In genomic region chr1:200368556-200368955, GRCh38 we compare ENCODE assay signal across 21 cellular contexts. TPM values are rescaled to one million over a fixed set of nuclear protein-coding genes. Genes with fewer than 3 reads are reported as not detected.
A peak's percentile ranks its signal among the peaks of the same experiment; 100 is the strongest.
DNase-seq lines count a peak whose midpoint lies in the region; ATAC-seq, FAIRE-seq and TF ChIP-seq lines count a peak whose summit lies in the region.
"Had no signal": no experiment of that assay in that cellular context is flagged by ENCODE, and none has a peak within 500 bp of the region (broad histone marks: within the 10 kb centered on the region; RNA-seq: fewer than 3 reads in every experiment).

No MANE protein-coding gene starts in this region.

- H3K4me1 Mint-ChIP-seq in astrocyte (ENCODE audit: low read depth, unreplicated experiment) = peaks cover 67% of the 10 kb centered on the region
- H3K4me1 Mint-ChIP-seq: activated CD4-positive, alpha-beta T cell treated with anti-CD3 and anti-CD28 coated beads, Interleukin-2, amount 10 ng/mL, durations not matched to agents 24 days and 14 days; activated naive CD4-positive, alpha-beta T cell treated with anti-CD3 and anti-CD28 coated beads, Interleukin-2, amount 10 ng/mL, durations not matched to agents 7 days and 5 days; stimulated activated effector memory CD8-positive, alpha-beta T cell treated with anti-CD3 and anti-CD28 coated beads, Interleukin-12 subunit alpha, Interleukin-12 subunit beta, amount 100 ng/mL, for 72 hours had no signal

- H3K9me3 ChIP-seq in BLaER1 = no peaks in the 10 kb centered on the region
- H3K9me3 ChIP-seq in IMR-90 (ENCODE audit: control insufficient read depth, insufficient read depth, low read length) = no peaks in the 10 kb centered on the region
- no peaks in the 10 kb centered on the region for H3K9me3 ChIP-seq in astrocyte (ENCODE audit: insufficient read depth, low read depth, low read length)
- no peaks in the 10 kb centered on the region for H3K9me3 ChIP-seq in neutrophil
- H3K9me3 ChIP-seq: SJCRH30 had no signal

- peak overlapping the region; percentile 28 for H3K4me3 Mint-ChIP-seq in astrocyte (ENCODE audit: unreplicated experiment)
- H3K4me3 Mint-ChIP-seq: activated CD4-positive, alpha-beta T cell treated with anti-CD3 and anti-CD28 coated beads, Interleukin-2, amount 10 ng/mL, durations not matched to agents 24 days and 14 days; activated naive CD4-positive, alpha-beta T cell treated with anti-CD3 and anti-CD28 coated beads, Interleukin-2, amount 10 ng/mL, durations not matched to agents 7 days and 5 days; nephron progenitor cell; stimulated activated effector memory CD8-positive, alpha-beta T cell treated with anti-CD3 and anti-CD28 coated beads, Interleukin-12 subunit alpha, Interleukin-12 subunit beta, amount 100 ng/mL, for 72 hours; T-helper 1 cell treated with Interleukin-12 subunit alpha and Interleukin-12 subunit beta and Interleukin-4 antibody, amounts not matched to agents 30 μg/mL and 1 μg/mL, for 36 hours had no signal

- H3K4me1 ChIP-seq in BLaER1 (peaks cover 15% of the 10 kb centered on the region), IMR-90 (ENCODE audit: control insufficient read depth, insufficient read depth, low read length) (peaks cover 14% of the 10 kb centered on the region), astrocyte (ENCODE audit: insufficient read depth, low read length) (peaks cover 51% of the 10 kb centered on the region), neutrophil (ENCODE audit: control insufficient read depth in 1 of 2, insufficient read depth in 1 of 2, low read depth in 1 of 2, low read length in 1 of 2) (peaks cover 65 to 70% of the 10 kb centered on the region in 2 experiments)
- H3K4me1 ChIP-seq: SJCRH30 had no signal

- no peaks in the 10 kb centered on the region for H4K20me1 ChIP-seq in BLaER1
- H4K20me1 ChIP-seq in IMR-90 (ENCODE audit: insufficient read depth, low read length) = no peaks in the 10 kb centered on the region
- H4K20me1 ChIP-seq in astrocyte (ENCODE audit: insufficient read depth, low read length) = no peaks in the 10 kb centered on the region

- peak overlapping the region; percentile 90 for H2BK120ac ChIP-seq in IMR-90 (ENCODE audit: low read depth, low read length)

- H2AFZ ChIP-seq in IMR-90 (replicated peaks; ENCODE audit: low read length, poor library complexity) (no peak overlapping the region), astrocyte (ENCODE audit: low read depth, low read length) (no peak overlapping the region)

- FAIRE-seq in astrocyte (lab: Jason Lieb, UNC) = no peak
- FAIRE-seq: islet of Langerhans, urothelium cell line had no signal

- no peaks in the 10 kb centered on the region for H3K36me3 Mint-ChIP-seq in astrocyte (ENCODE audit: low read depth, unreplicated experiment)
- H3K36me3 Mint-ChIP-seq: activated naive CD4-positive, alpha-beta T cell treated with anti-CD3 and anti-CD28 coated beads, Interleukin-2, amount 10 ng/mL, durations not matched to agents 7 days and 5 days; stimulated activated effector memory CD8-positive, alpha-beta T cell treated with anti-CD3 and anti-CD28 coated beads, Interleukin-12 subunit alpha, Interleukin-12 subunit beta, amount 100 ng/mL, for 72 hours had no signal

- H3K9me3 Mint-ChIP-seq in astrocyte (ENCODE audit: unreplicated experiment) = no peaks in the 10 kb centered on the region
- H3K9me3 Mint-ChIP-seq: activated CD4-positive, alpha-beta T cell treated with anti-CD3 and anti-CD28 coated beads, Interleukin-2, amount 10 ng/mL, durations not matched to agents 24 days and 14 days; activated naive CD4-positive, alpha-beta T cell treated with anti-CD3 and anti-CD28 coated beads, Interleukin-2, amount 10 ng/mL, durations not matched to agents 7 days and 5 days; nephron progenitor cell; stimulated activated effector memory CD8-positive, alpha-beta T cell treated with anti-CD3 and anti-CD28 coated beads, Interleukin-12 subunit alpha, Interleukin-12 subunit beta, amount 100 ng/mL, for 72 hours; T-helper 1 cell treated with Interleukin-12 subunit alpha and Interleukin-12 subunit beta and Interleukin-4 antibody, amounts not matched to agents 30 μg/mL and 1 μg/mL, for 36 hours had no signal

- POLR2A ChIA-PET in IMR-90 (lab: Charles Lee; ENCODE audit: unreplicated experiment) = no interaction called here

- BruUV-seq in IMR-90 (replicated peaks; lab: Mats Ljungman, UMichigan) = no TSS peak

- peak overlapping the region; percentile 60; the same call in 1 of the 2 replicates for H3K4ac ChIP-seq in IMR-90 (ENCODE audit: low read depth, low read length)

- no peak for TF ChIP-seq RAD21 in IMR-90 (IDR thresholded peaks at IDR 0.05; ENCODE audit: low read length)

- DNase-seq in IMR-90 (no peak), astrocyte (ENCODE audit: low read depth) (no peak), UCSD-AML1 (lab: John Stamatoyannopoulos, UW; ENCODE audit: unreplicated experiment) (no peak), 8988T (no peak), NCI-H2081 (lab: John Stamatoyannopoulos, UW) (no peak)
- DNase-seq in stimulated activated CD4-positive, alpha-beta T cell treated with anti-CD3 and anti-CD28 coated beads, Interleukin-4, amount 100 ng/mL, for 1 hour = no peak
- DNase-seq: activated CD4-positive, alpha-beta T cell treated with anti-CD3 and anti-CD28 coated beads, Interleukin-2, amount 10 ng/mL, durations not matched to agents 24 days and 14 days; activated naive CD4-positive, alpha-beta T cell treated with anti-CD3 and anti-CD28 coated beads, Interleukin-2, amount 10 ng/mL, durations not matched to agents 7 days and 5 days; activated T-cell treated with anti-CD3 and anti-CD28 coated beads, Interleukin-2, amount 50 U/mL, for 48 hours; dermis blood vessel endothelial cell; NCI-H446; nephron progenitor cell; SJCRH30 had no signal

- dilution Hi-C loops in IMR-90 (cut with HindIII; ENCODE audit: low sequenced_read_pairs, unreplicated experiment) = no loop called here

- H4K91ac ChIP-seq in IMR-90 (ENCODE audit: insufficient read depth, low read depth, low read length) = 0 out of 2 replicates have a peak overlapping the region, but pooled peaks have one; percentile 14

- peak overlapping the region; percentile 83 for H2BK20ac ChIP-seq in IMR-90 (ENCODE audit: low read depth, low read length)

- no peaks in the 10 kb centered on the region for H3K27me3 Mint-ChIP-seq in astrocyte (ENCODE audit: low read depth, unreplicated experiment)
- H3K27me3 Mint-ChIP-seq: activated naive CD4-positive, alpha-beta T cell treated with anti-CD3 and anti-CD28 coated beads, Interleukin-2, amount 10 ng/mL, durations not matched to agents 7 days and 5 days had no signal

- H3K4me2 ChIP-seq in BLaER1 (peak overlapping the region; percentile 40), IMR-90 (ENCODE audit: low read depth, low read length) (no peak overlapping the region), astrocyte (ENCODE audit: low read length) (peak overlapping the region; percentile 74)

- H3K27me3 ChIP-seq in BLaER1 = no peaks in the 10 kb centered on the region
- no peaks in the 10 kb centered on the region for H3K27me3 ChIP-seq in IMR-90 (ENCODE audit: control insufficient read depth, insufficient read depth, low read length)
- H3K27me3 ChIP-seq in astrocyte (ENCODE audit: insufficient read depth, low read length) = no peaks in the 10 kb centered on the region
- no peaks in the 10 kb centered on the region for H3K27me3 ChIP-seq in neutrophil
- H3K27me3 ChIP-seq: cardiac muscle cell, SJCRH30 had no signal

- 0 out of 2 replicates have a peak overlapping the region, but pooled peaks have one; percentile 52 for H3K23ac ChIP-seq in IMR-90 (ENCODE audit: low read depth, low read length)

- H3K79me1 ChIP-seq in IMR-90 (ENCODE audit: low read depth in 1 of 2, low read length in 2 of 2) = no peaks in the 10 kb centered on the region; a peak in 1 of 4 replicates

- intact Hi-C loops in IMR-90 (cut with micrococcal nuclease) = no loop called here

- H3K9me1 ChIP-seq in IMR-90 (ENCODE audit: insufficient read depth, low read length) = peaks cover 9% of the 10 kb centered on the region

- H3K27ac ChIP-seq in BLaER1 (no peak overlapping the region), IMR-90 (ENCODE audit: insufficient read depth, low read length) (no peak overlapping the region), astrocyte (ENCODE audit: low read depth, low read length) (peak overlapping the region; percentile 86), neutrophil (peak overlapping the region; percentile 85)
- H3K27ac ChIP-seq: cardiac muscle cell, SJCRH30 had no signal

- H2BK5ac ChIP-seq in IMR-90 (ENCODE audit: low read depth, low read length, poor library complexity, severe bottlenecking) = peak overlapping the region; percentile 86

- peak overlapping the region; percentile 85 for H3K14ac ChIP-seq in IMR-90 (replicated peaks; ENCODE audit: low read depth, low read length)

- peak overlapping the region; percentile 73; the same call in 1 of the 2 replicates for H2AK5ac ChIP-seq in IMR-90 (ENCODE audit: low read depth, low read length)

- H3K56ac ChIP-seq in IMR-90 (ENCODE audit: extremely low read depth, insufficient read depth, low read length) = no peak overlapping the region

- H4K8ac ChIP-seq in IMR-90 (ENCODE audit: low read depth in 2 of 2, low read length in 2 of 2) = peak overlapping the region in 1 of 2 experiments; percentile 62; a peak in 2 of 4 replicates

- no peak for ATAC-seq in IMR-90 (ENCODE audit: low read depth)
- ATAC-seq: stimulated activated effector memory CD8-positive, alpha-beta T cell treated with anti-CD3 and anti-CD28 coated beads, Interleukin-12 subunit alpha, Interleukin-12 subunit beta, amount 100 ng/mL, for 72 hours had no signal

- H3K79me2 ChIP-seq in astrocyte (ENCODE audit: insufficient read depth, low read length) = no peaks in the 10 kb centered on the region

- no peak overlapping the region for H2AK9ac ChIP-seq in IMR-90 (replicated peaks; ENCODE audit: low read depth, low read length, poor library complexity)

- H3K4me3 ChIP-seq in BLaER1 = no peak overlapping the region
- H3K4me3 ChIP-seq in IMR-90 (ENCODE audit: insufficient read depth, low read depth, low read length) = no peak overlapping the region
- H3K4me3 ChIP-seq in astrocyte (ENCODE audit: insufficient read depth, low read depth, low read length) = peak overlapping the region; percentile 2
- H3K4me3 ChIP-seq in neutrophil (ENCODE audit: low read depth in 1 of 2, low read length in 1 of 2) = peak overlapping the region; percentile 40 to 41
- H3K4me3 ChIP-seq: cardiac muscle cell, SJCRH30, skin epidermis had no signal

- H4K5ac ChIP-seq in IMR-90 (ENCODE audit: low read depth, low read length) = peak overlapping the region; percentile 75; the same call in 1 of the 2 replicates

- H2BK15ac ChIP-seq in IMR-90 (ENCODE audit: low read depth, low read length) = peak overlapping the region; percentile 98; the same call in 1 of the 3 replicates

- in situ Hi-C loops in IMR-90 (cut with MboI; ENCODE audit: low sequenced_read_pairs) = no loop called here

- CTCF ChIA-PET in IMR-90 (lab: Yijun Ruan, JAX) = interaction anchor here (1.3 kb wide), 1 partner anchor 48 kb away, joined by 5 read pairs; no protein-coding TSS in a partner anchor

- H3K9ac ChIP-seq in BLaER1 (no peak overlapping the region), IMR-90 (ENCODE audit: low read depth, low read length) (no peak overlapping the region), astrocyte (ENCODE audit: low read length) (peak overlapping the region; percentile 76)

- peak overlapping the region; percentile 21; the same call in 1 of the 2 replicates for H3K18ac ChIP-seq in IMR-90 (ENCODE audit: low read depth, low read length)

- H3K27ac Mint-ChIP-seq in astrocyte (ENCODE audit: unreplicated experiment) = peak overlapping the region; percentile 86
- H3K27ac Mint-ChIP-seq: activated CD4-positive, alpha-beta T cell treated with anti-CD3 and anti-CD28 coated beads, Interleukin-2, amount 10 ng/mL, durations not matched to agents 24 days and 14 days; activated naive CD4-positive, alpha-beta T cell treated with anti-CD3 and anti-CD28 coated beads, Interleukin-2, amount 10 ng/mL, durations not matched to agents 7 days and 5 days; nephron progenitor cell; stimulated activated effector memory CD8-positive, alpha-beta T cell treated with anti-CD3 and anti-CD28 coated beads, Interleukin-12 subunit alpha, Interleukin-12 subunit beta, amount 100 ng/mL, for 72 hours; T-helper 1 cell treated with Interleukin-12 subunit alpha and Interleukin-12 subunit beta and Interleukin-4 antibody, amounts not matched to agents 30 μg/mL and 1 μg/mL, for 36 hours had no signal

- WGBS in IMR-90 (ENCODE audit: extremely low coverage in 2 of 2, insufficient read length in 1 of 2), 2 experiments = 83% methylated on average over 2 of the region's 6 CpGs; no CpG with 5 or more reads in 1 of the 2 experiments

- no peak for TF ChIP-seq POLR2A in IMR-90 (IDR thresholded peaks at IDR 0.05; ENCODE audit: low read depth, low read length)

- TF ChIP-seq CTCF in IMR-90 (conservative IDR thresholded peaks at IDR 0.05; ENCODE audit: low read depth, low read length) (no peak), astrocyte (IDR thresholded peaks at IDR 0.05; ENCODE audit: insufficient read depth, low read depth, low read length) (no peak), neutrophil (IDR thresholded peaks at IDR 0.05) (no peak)

- no peaks in the 10 kb centered on the region for H3K36me3 ChIP-seq in BLaER1
- no peaks in the 10 kb centered on the region for H3K36me3 ChIP-seq in IMR-90 (ENCODE audit: control insufficient read depth, insufficient read depth, low read length)
- peaks cover 3% of the 10 kb centered on the region for H3K36me3 ChIP-seq in astrocyte (ENCODE audit: insufficient read depth, low read length)
- H3K36me3 ChIP-seq in neutrophil = no peaks in the 10 kb centered on the region
- H3K36me3 ChIP-seq: cardiac muscle cell, SJCRH30 had no signal

RNA-seq across cellular contexts. Expression of gene ZNF281, which starts 41.3 kb away (rescaled TPM):
- total RNA-seq in IMR-90 (2012; rRNA removed) (37.5 and 38.0 TPM in 2 replicates), astrocyte (36.2 and 39.3 TPM in 2 replicates)
- 5.4 and 7.0 TPM in 2 replicates for polyA plus RNA-seq in IMR-90 (2012; rRNA removed)
- polyA plus RNA-seq in IMR-90 (2012; cell fraction: cytosol; rRNA removed) = 1.1 and 1.7 TPM in 2 replicates
- polyA plus RNA-seq in IMR-90 (2012; cell fraction: nucleus; rRNA removed; ENCODE audit: low replicate concordance) = 2.1 and 9.7 TPM in 2 replicates

Comparison
In these comparisons a context has a peak if more than half of its experiments do, and no peak if none do; other contexts are left out.
1. H3K27ac ChIP-seq: peak in astrocyte (single experiment) and neutrophil (single experiment); none in BLaER1 (single experiment) and IMR-90 (single experiment).
2. H3K4me3 ChIP-seq: peak in astrocyte (single experiment) and neutrophil (2 of 2); none in BLaER1 (single experiment) and IMR-90 (single experiment).